9 cellular contexts compared by ENCODE assay signal in the genomic region with DNA sequence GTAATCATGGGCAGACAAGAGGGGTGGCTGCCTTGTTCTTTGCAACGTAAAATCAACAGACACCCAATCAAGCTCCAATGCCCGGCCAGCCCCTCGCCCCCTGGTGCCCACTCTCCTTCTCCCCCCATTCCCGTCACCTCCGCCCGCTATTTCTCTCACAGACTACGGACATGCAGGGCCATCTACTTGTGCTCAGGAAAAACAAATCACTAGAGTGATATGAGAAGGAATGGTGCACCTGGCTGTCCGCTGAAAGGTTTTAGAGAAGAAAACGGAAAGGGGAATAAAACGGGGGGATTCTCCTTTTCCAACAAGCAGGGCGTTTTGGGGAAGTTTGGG. TPM values are rescaled to one million over a fixed set of nuclear protein-coding genes. Genes with fewer than 3 reads are reported as not detected.
A peak's percentile ranks its signal among the peaks of the same experiment; 100 is the strongest.
DNase-seq lines count a peak whose midpoint lies in the region; ATAC-seq, FAIRE-seq and TF ChIP-seq lines count a peak whose summit lies in the region.
"Had no signal": no experiment of that assay in that cellular context is flagged by ENCODE, and none has a peak within 500 bp of the region (broad histone marks: within the 10 kb centered on the region; RNA-seq: fewer than 3 reads in every experiment).

No MANE protein-coding gene starts in this region.

- H3K27me3 ChIP-seq in adipocyte (replicated peaks; ENCODE audit: control insufficient read depth, insufficient read depth, low read length) = peaks cover 68% of the 10 kb centered on the region
- peaks cover 8 to 71% of the 10 kb centered on the region in 2 experiments for H3K27me3 ChIP-seq in HepG2 (ENCODE audit: control insufficient read depth in 1 of 2, insufficient read depth in 2 of 2, low read length in 2 of 2)
- H3K27me3 ChIP-seq in tibial artery = peaks cover 0 to 51% of the 10 kb centered on the region in 2 donors

- H3K9me3 ChIP-seq in adipocyte (ENCODE audit: control insufficient read depth, low read length) (no peaks in the 10 kb centered on the region), HepG2 (ENCODE audit: low read length) (no peaks in the 10 kb centered on the region), tibial artery (no peaks in the 10 kb centered on the region)

- no peak for TF ChIP-seq POLR2A in HepG2 (IDR thresholded peaks at IDR 0.05; ENCODE audit: insufficient read depth in 1 of 2, low read depth in 2 of 2, low read length in 2 of 2)

- H3K4me1 ChIP-seq in adipocyte (ENCODE audit: control insufficient read depth, insufficient read depth, low read length) = peaks cover 15% of the 10 kb centered on the region
- H3K4me1 ChIP-seq in HepG2 (ENCODE audit: insufficient read depth, low read length) = 0 out of 2 replicates have a peak, but pooled peaks cover 5% of the 10 kb centered on the region
- peaks cover 9 to 26% (median 20%) of the 10 kb centered on the region in 4 donors for H3K4me1 ChIP-seq in tibial artery

- WGBS in HepG2 (ENCODE audit: low lambda C conversion rate) = 21% methylated on average over 11 of the region's 11 CpGs

- H2AFZ ChIP-seq in HepG2 (ENCODE audit: low read length) = no peak overlapping the region

- ATAC-seq in HepG2 = no peak

- peak overlapping the region; percentile 89 for H3K4me2 ChIP-seq in HepG2 (ENCODE audit: low read depth, low read length)

- H3K9ac ChIP-seq in adipocyte (ENCODE audit: low read length) (peak overlapping the region; percentile 25), HepG2 (ENCODE audit: insufficient read depth, low read depth, low read length) (no peak overlapping the region)

- TF ChIP-seq EP300 in HepG2 (IDR thresholded peaks at IDR 0.05; ENCODE audit: low read depth in 2 of 2, low read length in 2 of 2) (no peak), HepG2 (CRISPR knock-in tag; IDR thresholded peaks at IDR 0.05; ENCODE audit: borderline replicate concordance) (no peak)

- intact Hi-C loops in HepG2 (cut with micrococcal nuclease; ENCODE audit: unreplicated experiment) = loop anchor here (5.0 kb wide), 1 partner anchor 450 kb away; no protein-coding TSS in a partner anchor
- intact Hi-C loops in tibial artery (cut with DNase I; ENCODE audit: low total_unique reads) = no loop called here

- H3K27ac ChIP-seq in HepG2 (ENCODE audit: extremely low read length, insufficient read depth, low read length) (no peak overlapping the region), tibial artery (no peak overlapping the region)

- DNase-seq in activated naive CD4-positive, alpha-beta T cell treated with Interleukin-2 at 50 U/mL for 16 hours = peak; percentile 2
- no peak for DNase-seq in activated naive CD4-positive, alpha-beta T cell (lab: John Stamatoyannopoulos, UW)
- DNase-seq in adipocyte (ENCODE audit: low read depth) (no peak), HepG2 (ENCODE audit: low spot score) (no peak), tibial artery (no peak), NCI-H1694 treated with DMSO at 0.1 percent for 48 hours (lab: John Stamatoyannopoulos, UW) (no peak), SHP77 treated with DMSO at 0.1 percent for 48 hours (lab: John Stamatoyannopoulos, UW) (no peak)
- DNase-seq in activated CD4-positive, CD25-positive, alpha-beta regulatory T cell (lab: John Stamatoyannopoulos, UW) = no peak

- H3K79me2 ChIP-seq in HepG2 (ENCODE audit: insufficient read depth, low read length) = no peaks in the 10 kb centered on the region

- in situ Hi-C loops in HepG2 (cut with HindIII; ENCODE audit: extremely low pct_ligation_motif_present, low pct_unique_long_range_greater_than_20kb) = loop anchor here (10.0 kb wide), 1 partner anchor 148 kb away; no protein-coding TSS in a partner anchor

- H3K4me3 ChIP-seq in adipocyte (ENCODE audit: low read length) (peak overlapping the region; percentile 88), HepG2 (replicated peaks in 1 of 3; ENCODE audit: insufficient read depth in 1 of 3, low read depth in 2 of 3, low read length in 3 of 3) (peak overlapping the region in 2 of 3 experiments; percentile 70 to 73; a peak in 4 of 6 replicates), tibial artery (peak overlapping the region; percentile 58 to 61)

- H4K20me1 ChIP-seq in HepG2 (ENCODE audit: insufficient read depth, low read length) = peaks cover 6% of the 10 kb centered on the region; the same call in 1 of the 2 replicates

- no peak for TF ChIP-seq RAD21 in HepG2 (CRISPR knock-in tag; IDR thresholded peaks at IDR 0.05)

- BruUV-seq in HepG2 (replicated peaks; lab: Mats Ljungman, UMichigan) = no TSS peak

- CTCF ChIA-PET in HepG2 (lab: Yijun Ruan, JAX; ENCODE audit: low intra/inter-chr PET ratio, low total read pairs) = no interaction called here

- no peaks in the 10 kb centered on the region for H3K36me3 ChIP-seq in adipocyte (ENCODE audit: control insufficient read depth, insufficient read depth, low read length, severe bottlenecking)
- no peaks in the 10 kb centered on the region for H3K36me3 ChIP-seq in HepG2 (replicated peaks in 1 of 2; ENCODE audit: control insufficient read depth in 1 of 2, insufficient read depth in 2 of 2, low read length in 2 of 2)
- H3K36me3 ChIP-seq in tibial artery = no peaks in the 10 kb centered on the region

- POLR2A ChIA-PET in HepG2 (lab: Yijun Ruan, JAX) = no interaction called here

- no peak for FAIRE-seq in HepG2 (lab: Jason Lieb, UNC)

- TF ChIP-seq CTCF in HepG2 (CRISPR knock-in tag; IDR thresholded peaks at IDR 0.05) = no peak
- TF ChIP-seq CTCF in tibial artery (IDR thresholded peaks at IDR 0.05) = no peak

TF ChIP-seq in HepG2, 621 proteins besides CTCF, POLR2A, EP300 and RAD21 (continues in another document):
- TF ChIP-seq, protein P1, sequence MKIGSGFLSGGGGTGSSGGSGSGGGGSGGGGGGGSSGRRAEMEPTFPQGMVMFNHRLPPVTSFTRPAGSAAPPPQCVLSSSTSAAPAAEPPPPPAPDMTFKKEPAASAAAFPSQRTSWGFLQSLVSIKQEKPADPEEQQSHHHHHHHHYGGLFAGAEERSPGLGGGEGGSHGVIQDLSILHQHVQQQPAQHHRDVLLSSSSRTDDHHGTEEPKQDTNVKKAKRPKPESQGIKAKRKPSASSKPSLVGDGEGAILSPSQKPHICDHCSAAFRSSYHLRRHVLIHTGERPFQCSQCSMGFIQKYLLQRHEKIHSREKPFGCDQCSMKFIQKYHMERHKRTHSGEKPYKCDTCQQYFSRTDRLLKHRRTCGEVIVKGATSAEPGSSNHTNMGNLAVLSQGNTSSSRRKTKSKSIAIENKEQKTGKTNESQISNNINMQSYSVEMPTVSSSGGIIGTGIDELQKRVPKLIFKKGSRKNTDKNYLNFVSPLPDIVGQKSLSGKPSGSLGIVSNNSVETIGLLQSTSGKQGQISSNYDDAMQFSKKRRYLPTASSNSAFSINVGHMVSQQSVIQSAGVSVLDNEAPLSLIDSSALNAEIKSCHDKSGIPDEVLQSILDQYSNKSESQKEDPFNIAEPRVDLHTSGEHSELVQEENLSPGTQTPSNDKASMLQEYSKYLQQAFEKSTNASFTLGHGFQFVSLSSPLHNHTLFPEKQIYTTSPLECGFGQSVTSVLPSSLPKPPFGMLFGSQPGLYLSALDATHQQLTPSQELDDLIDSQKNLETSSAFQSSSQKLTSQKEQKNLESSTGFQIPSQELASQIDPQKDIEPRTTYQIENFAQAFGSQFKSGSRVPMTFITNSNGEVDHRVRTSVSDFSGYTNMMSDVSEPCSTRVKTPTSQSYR (CRISPR knock-in tag; IDR thresholded peaks at IDR 0.05; ENCODE audit: borderline replicate concordance) = no peak
- no peak for TF ChIP-seq ZNF10 (CRISPR knock-in tag; IDR thresholded peaks at IDR 0.05; ENCODE audit: borderline replicate concordance, low read depth)
- no peak for TF ChIP-seq SMARCE1 (IDR thresholded peaks at IDR 0.05; ENCODE audit: borderline replicate concordance)
- TF ChIP-seq XBP1 (CRISPR knock-in tag; IDR thresholded peaks at IDR 0.05) = no peak
- no peak for TF ChIP-seq ARID2 (CRISPR knock-in tag; IDR thresholded peaks at IDR 0.05; ENCODE audit: borderline replicate concordance)
- TF ChIP-seq ZNF547 (CRISPR knock-in tag; IDR thresholded peaks at IDR 0.05) = no peak
- TF ChIP-seq, protein P2, sequence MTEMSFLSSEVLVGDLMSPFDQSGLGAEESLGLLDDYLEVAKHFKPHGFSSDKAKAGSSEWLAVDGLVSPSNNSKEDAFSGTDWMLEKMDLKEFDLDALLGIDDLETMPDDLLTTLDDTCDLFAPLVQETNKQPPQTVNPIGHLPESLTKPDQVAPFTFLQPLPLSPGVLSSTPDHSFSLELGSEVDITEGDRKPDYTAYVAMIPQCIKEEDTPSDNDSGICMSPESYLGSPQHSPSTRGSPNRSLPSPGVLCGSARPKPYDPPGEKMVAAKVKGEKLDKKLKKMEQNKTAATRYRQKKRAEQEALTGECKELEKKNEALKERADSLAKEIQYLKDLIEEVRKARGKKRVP (CRISPR knock-in tag; IDR thresholded peaks at IDR 0.05) = no peak
- no peak for TF ChIP-seq ZNF563 (CRISPR knock-in tag; IDR thresholded peaks at IDR 0.05)
- TF ChIP-seq, protein P3, sequence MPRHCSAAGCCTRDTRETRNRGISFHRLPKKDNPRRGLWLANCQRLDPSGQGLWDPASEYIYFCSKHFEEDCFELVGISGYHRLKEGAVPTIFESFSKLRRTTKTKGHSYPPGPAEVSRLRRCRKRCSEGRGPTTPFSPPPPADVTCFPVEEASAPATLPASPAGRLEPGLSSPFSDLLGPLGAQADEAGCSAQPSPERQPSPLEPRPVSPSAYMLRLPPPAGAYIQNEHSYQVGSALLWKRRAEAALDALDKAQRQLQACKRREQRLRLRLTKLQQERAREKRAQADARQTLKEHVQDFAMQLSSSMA (CRISPR knock-in tag; IDR thresholded peaks at IDR 0.05) = no peak

RNA-seq across cellular contexts. Expression of a gene that starts 0.4 kb away (rescaled TPM):
- not detected in 2 replicates for total RNA-seq in HepG2 (2016; rRNA removed; fragmentation: Illumina TruSeq; extraction: Trizol)
- not detected in 2 replicates for total RNA-seq in HepG2 (2016; cell fraction: cytosol; rRNA removed; fragmentation: Illumina TruSeq; extraction: Trizol; ENCODE audit: low read depth)
- total RNA-seq in HepG2 (2016; cell fraction: insoluble cytoplasmic fraction; rRNA removed; fragmentation: Illumina TruSeq; extraction: Trizol) = not detected in 2 replicates
- total RNA-seq in HepG2 (2016; cell fraction: membrane; rRNA removed; fragmentation: Illumina TruSeq; extraction: Trizol) = not detected in 2 replicates
- total RNA-seq in HepG2 (2016; cell fraction: nucleus; rRNA removed; fragmentation: Illumina TruSeq; extraction: Trizol) = not detected in 2 replicates
- polyA plus RNA-seq in HepG2 (2011; rRNA removed) = not detected in 2 replicates
- polyA plus RNA-seq in HepG2 (2011; cell fraction: cytosol; rRNA removed) = not detected in 2 replicates
- polyA plus RNA-seq in HepG2 (2011; cell fraction: nucleus; rRNA removed) = not detected in 2 replicates
- not detected in 2 replicates for polyA plus RNA-seq in HepG2 (2012)
- not detected in 2 replicates for polyA plus RNA-seq in HepG2 (2016; cell fraction: cytosol; fragmentation: Illumina TruSeq; extraction: Trizol; ENCODE audit: low read depth)
- not detected in 2 replicates for polyA plus RNA-seq in HepG2 (2016; cell fraction: insoluble cytoplasmic fraction; fragmentation: Illumina TruSeq; extraction: Trizol; ENCODE audit: low read depth)
- polyA plus RNA-seq in HepG2 (2016; cell fraction: membrane; fragmentation: Illumina TruSeq; extraction: Trizol; ENCODE audit: low read depth) = not detected in 2 replicates
- not detected in 2 replicates for polyA plus RNA-seq in HepG2 (2016; cell fraction: nucleus; fragmentation: Illumina TruSeq; extraction: Trizol; ENCODE audit: insufficient read depth, low read depth)
- polyA minus RNA-seq in HepG2 (2011; rRNA and poly(A)+ RNA removed; ENCODE audit: low replicate concordance) = not detected in 2 replicates
- polyA minus RNA-seq in HepG2 (2011; cell fraction: cytosol; rRNA and poly(A)+ RNA removed) = not detected in 2 replicates
- not detected in 2 replicates for polyA minus RNA-seq in HepG2 (2011; cell fraction: nucleus; rRNA and poly(A)+ RNA removed)
- total RNA-seq: NCI-H460 had no signal
